Comparison of ENCODE assay signal across 11 cellular contexts in the genomic region with DNA sequence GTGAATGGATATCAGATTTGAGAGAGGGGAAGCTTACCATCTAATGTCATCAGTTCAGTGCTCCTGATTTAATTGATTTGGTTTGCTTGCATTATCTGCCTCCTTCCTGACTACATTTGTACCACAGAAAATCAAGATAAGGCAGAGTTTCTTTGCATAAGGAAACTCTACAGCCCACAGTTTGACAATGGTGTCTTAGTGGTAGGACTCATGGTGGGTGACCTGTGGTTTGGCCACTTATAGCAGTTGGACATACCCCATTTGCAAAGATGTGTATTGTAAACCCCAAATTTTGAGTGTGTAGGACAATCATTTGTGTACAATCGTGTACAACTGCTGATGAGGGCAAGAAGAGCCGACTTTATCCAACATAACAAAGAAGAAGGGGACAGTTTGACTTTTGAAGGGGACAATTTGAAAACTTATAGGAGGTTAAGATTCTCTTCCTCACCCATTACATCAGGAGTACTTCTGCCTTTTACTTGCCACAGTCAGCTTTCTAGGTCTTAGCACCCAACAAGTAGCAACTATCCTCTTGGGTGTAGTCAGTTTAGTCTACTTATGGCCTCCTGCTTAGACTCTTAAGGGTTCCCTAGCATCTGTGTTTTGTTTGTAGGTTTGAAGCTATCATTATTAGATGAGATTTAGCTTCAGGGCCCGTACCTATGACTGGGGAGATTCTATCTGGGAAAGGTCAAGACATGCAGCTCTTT. TPM values are rescaled to one million over a fixed set of nuclear protein-coding genes. Genes with fewer than 3 reads are reported as not detected.
A peak's percentile ranks its signal among the peaks of the same experiment; 100 is the strongest.
DNase-seq lines count a peak whose midpoint lies in the region; ATAC-seq, FAIRE-seq and TF ChIP-seq lines count a peak whose summit lies in the region.
"Had no signal": no experiment of that assay in that cellular context is flagged by ENCODE, and none has a peak within 500 bp of the region (broad histone marks: within the 10 kb centered on the region; RNA-seq: fewer than 3 reads in every experiment).

No MANE protein-coding gene starts in this region.

- peak; percentile 76 for FAIRE-seq in A549 (lab: Jason Lieb, UNC)

- H3K27ac Mint-ChIP-seq in naive thymus-derived CD8-positive, alpha-beta T cell: peak overlapping the region; percentile 92 to 100 (median 94)

- peak overlapping the region; percentile 59; the same call in 1 of the 2 replicates for H2AK5ac ChIP-seq in IMR-90 (ENCODE audit: low read depth, low read length)

- H3K27me3 ChIP-seq in IMR-90 (ENCODE audit: control insufficient read depth, insufficient read depth, low read length): no peaks in the 10 kb centered on the region
- no peaks in the 10 kb centered on the region for H3K27me3 ChIP-seq in adrenal gland

- peaks cover 27 to 68% of the 10 kb centered on the region in 2 experiments for H3K79me1 ChIP-seq in IMR-90 (ENCODE audit: low read depth in 1 of 2, low read length in 2 of 2)

- no peaks in the 10 kb centered on the region for H3K27me3 Mint-ChIP-seq in naive thymus-derived CD8-positive, alpha-beta T cell

- peaks cover 13% of the 10 kb centered on the region for H3K9me1 ChIP-seq in IMR-90 (ENCODE audit: insufficient read depth, low read length)

- dilution Hi-C loops in IMR-90 (cut with HindIII; ENCODE audit: low sequenced_read_pairs, unreplicated experiment): no loop called here

- peaks cover 38 to 90% (median 70%) of the 10 kb centered on the region in 4 donors for H3K4me1 Mint-ChIP-seq in naive thymus-derived CD8-positive, alpha-beta T cell

- H3K36me3 ChIP-seq in IMR-90 (ENCODE audit: control insufficient read depth, insufficient read depth, low read length): peaks cover under 1% of the 10 kb centered on the region; the same call in 1 of the 2 replicates
- no peaks in the 10 kb centered on the region for H3K36me3 ChIP-seq in adrenal gland (replicated peaks in 1 of 2)

- peak overlapping the region; percentile 20; the same call in 1 of the 2 replicates for H4K5ac ChIP-seq in IMR-90 (ENCODE audit: low read depth, low read length)

- peaks cover 18 to 47% (median 21%) of the 10 kb centered on the region in 3 donors for H3K36me3 Mint-ChIP-seq in naive thymus-derived CD8-positive, alpha-beta T cell

- no peak overlapping the region for H4K8ac ChIP-seq in IMR-90 (ENCODE audit: low read depth in 2 of 2, low read length in 2 of 2)

- peak overlapping the region; percentile 77 to 99 (median 95) for H3K4me3 Mint-ChIP-seq in naive thymus-derived CD8-positive, alpha-beta T cell

- no peak for TF ChIP-seq RAD21 in A549 (conservative IDR thresholded peaks at IDR 0.05 in 1 of 2, IDR thresholded peaks at IDR 0.05 in 1 of 2)
- TF ChIP-seq RAD21 in IMR-90 (IDR thresholded peaks at IDR 0.05; ENCODE audit: low read length): no peak

- H2BK5ac ChIP-seq in IMR-90 (ENCODE audit: low read depth, low read length, poor library complexity, severe bottlenecking): peak overlapping the region; percentile 7

- H2AFZ ChIP-seq in IMR-90 (replicated peaks; ENCODE audit: low read length, poor library complexity): no peak overlapping the region

- BruUV-seq in IMR-90 (replicated peaks; lab: Mats Ljungman, UMichigan): no TSS peak

- H3K9ac ChIP-seq in IMR-90 (ENCODE audit: low read depth, low read length): no peak overlapping the region

- CTCF ChIA-PET in A549 (lab: Yijun Ruan, JAX): interaction anchor here (1.0 kb wide), 3 partner anchors 23 to 570 kb away, joined by 4 to 5 read pairs (median 4); no protein-coding TSS in a partner anchor
- CTCF ChIA-PET in IMR-90 (lab: Yijun Ruan, JAX): no interaction called here

- H3K14ac ChIP-seq in IMR-90 (replicated peaks; ENCODE audit: low read depth, low read length): peak overlapping the region; percentile 43; the same call in 1 of the 2 replicates

- peak overlapping the region; percentile 92 for H3K4me2 ChIP-seq in A549
- H3K4me2 ChIP-seq in IMR-90 (ENCODE audit: low read depth, low read length): no peak overlapping the region

- H3K4me3 ChIP-seq in A549 (no peak overlapping the region), IMR-90 (ENCODE audit: insufficient read depth, low read depth, low read length) (no peak overlapping the region), adrenal gland (peak overlapping the region in 1 of 4 donors; percentile 98)

- H2BK20ac ChIP-seq in IMR-90 (ENCODE audit: low read depth, low read length): peak overlapping the region; percentile 43

- peaks cover 0 to 4% (median 0%) of the 10 kb centered on the region in 9 donors for H3K9me3 Mint-ChIP-seq in naive thymus-derived CD8-positive, alpha-beta T cell

- H2BK120ac ChIP-seq in IMR-90 (ENCODE audit: low read depth, low read length): peak overlapping the region; percentile 16; the same call in 1 of the 2 replicates

- no peak for ATAC-seq in A549
- no peak for ATAC-seq in IMR-90 (ENCODE audit: low read depth)
- peak in 1 of 2 donors; percentile 14 for ATAC-seq in naive thymus-derived CD8-positive, alpha-beta T cell

- H3K9me3 ChIP-seq in A549: no peaks in the 10 kb centered on the region
- H3K9me3 ChIP-seq in IMR-90 (ENCODE audit: control insufficient read depth, insufficient read depth, low read length): no peaks in the 10 kb centered on the region
- no peaks in the 10 kb centered on the region for H3K9me3 ChIP-seq in adrenal gland (replicated peaks in 1 of 3)

- H3K18ac ChIP-seq in IMR-90 (ENCODE audit: low read depth, low read length): peak overlapping the region; percentile 16; the same call in 1 of the 2 replicates

- no peak for TF ChIP-seq EP300 in A549 (IDR thresholded peaks at IDR 0.05)

- peak overlapping the region; percentile 33 for H3K4ac ChIP-seq in IMR-90 (ENCODE audit: low read depth, low read length)

- WGBS in A549 (ENCODE audit: missing lambda C conversion rate): 57% methylated on average over 3 of the region's 3 CpGs
- no CpG with 5 or more reads among the region's 3 CpGs for WGBS in IMR-90 (ENCODE audit: extremely low coverage in 2 of 2, insufficient read length in 1 of 2), 2 experiments
- WGBS in adrenal gland, 4 donors: 58 to 72% (median 66%) methylated on average over 3 of the region's 3 CpGs

- no peak overlapping the region for H4K91ac ChIP-seq in IMR-90 (ENCODE audit: insufficient read depth, low read depth, low read length)

- intact Hi-C loops in IMR-90 (cut with micrococcal nuclease) (no loop called here), adrenal gland (cut with DNase I) (loop anchor here in 1 of 2 donors (10.0 kb wide), 1 partner anchor 82 kb away; no protein-coding TSS in a partner anchor)

- peaks cover 29% of the 10 kb centered on the region; the same call in 1 of the 2 replicates for H4K20me1 ChIP-seq in IMR-90 (ENCODE audit: insufficient read depth, low read length)

- TF ChIP-seq CTCF in A549 (IDR thresholded peaks at IDR 0.05) (no peak), IMR-90 (conservative IDR thresholded peaks at IDR 0.05; ENCODE audit: low read depth, low read length) (no peak), adrenal gland (IDR thresholded peaks at IDR 0.05) (no peak)

- H2BK15ac ChIP-seq in IMR-90 (ENCODE audit: low read depth, low read length): no peak overlapping the region

- no peak overlapping the region for H2AK9ac ChIP-seq in IMR-90 (replicated peaks; ENCODE audit: low read depth, low read length, poor library complexity)

- H3K23ac ChIP-seq in IMR-90 (ENCODE audit: low read depth, low read length): no peak overlapping the region

- DNase-seq in A549 (ENCODE audit: low read depth in 1 of 2, low spot score in 1 of 2) (no peak), IMR-90 (no peak), adrenal gland (no peak), NCI-H1048 (lab: John Stamatoyannopoulos, UW) (no peak), islet precursor cell (no peak), HT-29 (ENCODE audit: low spot score) (no peak), UCSD-AML1 (lab: John Stamatoyannopoulos, UW; ENCODE audit: unreplicated experiment) (no peak)
- peak in 1 of 10 donors; percentile 4 for DNase-seq in naive thymus-derived CD8-positive, alpha-beta T cell
- DNase-seq: amygdala; NCI-H2171 treated with DMSO at 0.1 percent for 48 hours; stimulated activated CD4-positive, alpha-beta T cell treated with anti-CD3 and anti-CD28 coated beads, Interleukin-4, amount 100 ng/mL, for 1 hour had no signal

- peaks cover 96% of the 10 kb centered on the region for H3K4me1 ChIP-seq in A549
- H3K4me1 ChIP-seq in IMR-90 (ENCODE audit: control insufficient read depth, insufficient read depth, low read length): peaks cover 22% of the 10 kb centered on the region
- peaks cover 70 to 86% of the 10 kb centered on the region in 2 donors for H3K4me1 ChIP-seq in adrenal gland (replicated peaks in 1 of 2)

- in situ Hi-C loops in IMR-90 (cut with MboI; ENCODE audit: low sequenced_read_pairs): no loop called here

- no peak overlapping the region for H3K56ac ChIP-seq in IMR-90 (ENCODE audit: extremely low read depth, insufficient read depth, low read length)

- POLR2A ChIA-PET in A549 (lab: Yijun Ruan, JAX): no interaction called here
- POLR2A ChIA-PET in IMR-90 (lab: Charles Lee; ENCODE audit: unreplicated experiment): interaction anchor here (0.6 kb wide), 1 partner anchor 110 kb away, joined by 3 read pairs; no protein-coding TSS in a partner anchor
- POLR2A ChIA-PET in naive thymus-derived CD8-positive, alpha-beta T cell (lab: Charles Lee): interaction anchor here (0.6 to 16.0 kb wide), 20 partner anchors 10 to 370 kb away, joined by 3 to 315 read pairs (median 6); no protein-coding TSS in a partner anchor

- no peak for TF ChIP-seq POLR2A in A549 (IDR thresholded peaks at IDR 0.05; ENCODE audit: low read length)
- TF ChIP-seq POLR2A in IMR-90 (IDR thresholded peaks at IDR 0.05; ENCODE audit: low read depth, low read length): no peak
- no peak for TF ChIP-seq POLR2A in adrenal gland (IDR thresholded peaks at IDR 0.05)

- peak overlapping the region; percentile 82 to 99 for H3K27ac ChIP-seq in A549
- no peak overlapping the region for H3K27ac ChIP-seq in IMR-90 (ENCODE audit: insufficient read depth, low read length)
- H3K27ac ChIP-seq in adrenal gland: peak overlapping the region in 4 of 5 donors; percentile 14 to 55 (median 44)

RNA-seq across cellular contexts. Expression of gene TGFBR2, which starts 6.2 kb away (rescaled TPM):
- polyA plus RNA-seq in A549 (2011; rRNA removed) (97.4 and 119 TPM in 2 replicates), A549 (2017; fragmentation: RNase III; extraction: RNeasy Plus Mini Kit Qiagen cat#74134 plus additional on column Dnase treatment) (47.0 to 57.8 TPM (median 48.5 TPM) in 3 replicates), IMR-90 (2012; rRNA removed) (58.1 and 63.7 TPM in 2 replicates), adrenal gland (100 to 1,000 TPM in 1 of 3 donors, 10 to 100 TPM in 2; 19.1 to 128 (median 20.8) TPM)
- 21.5 and 26.8 TPM in 2 replicates for polyA plus RNA-seq in A549 (2012; cell fraction: cytosol; rRNA removed)
- polyA plus RNA-seq in A549 (2012; cell fraction: nucleus; rRNA removed): 20.0 and 20.1 TPM in 2 replicates
- 103 and 115 TPM in 2 replicates for polyA minus RNA-seq in A549 (2011; rRNA and poly(A)+ RNA removed)
- total RNA-seq in IMR-90 (2012; rRNA removed) (87.5 and 89.7 TPM in 2 replicates), adrenal gland (100 to 1,000 TPM; 142 to 296 (median 178) TPM)
- 34.9 and 52.0 TPM in 2 replicates for polyA plus RNA-seq in IMR-90 (2012; cell fraction: cytosol; rRNA removed)
- polyA plus RNA-seq in IMR-90 (2012; cell fraction: nucleus; rRNA removed; ENCODE audit: low replicate concordance): 17.3 and 35.9 TPM in 2 replicates
- total RNA-seq in naive thymus-derived CD8-positive, alpha-beta T cell: 100 to 1,000 TPM; 260 to 268 TPM
- 100 to 1,000 TPM; 128 to 226 (median 131) TPM for polyA plus RNA-seq in naive thymus-derived CD8-positive, alpha-beta T cell
- 42.2 and 42.9 TPM in 2 replicates for total RNA-seq in HT-29 (2014; rRNA removed; shearing (Covaris generic))
